ENCODE assay signal across 1 cellular context in the genomic region with DNA sequence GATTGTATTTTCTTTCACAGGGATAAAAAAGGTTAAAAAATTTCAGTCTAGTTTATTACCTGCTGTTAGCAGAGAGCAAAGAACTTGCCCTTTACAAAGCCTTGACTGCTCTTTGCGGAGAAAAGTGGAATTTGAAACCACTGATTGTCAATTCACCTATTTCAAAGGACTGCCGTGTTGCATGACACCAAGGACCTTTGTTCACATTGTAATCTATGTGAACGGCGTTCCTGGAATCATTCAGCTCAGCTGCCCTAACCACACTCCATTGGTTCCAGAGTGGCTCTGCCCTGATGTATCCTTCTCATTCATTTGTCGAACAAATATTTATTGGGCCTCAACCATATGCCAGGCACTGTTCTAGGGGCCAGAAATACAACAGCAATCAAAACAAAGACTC.
TF ChIP-seq lines count a peak whose summit lies in the region.

No MANE protein-coding gene starts in this region.

TF ChIP-seq in HepG2, 621 proteins besides CTCF, POLR2A, EP300 and RAD21 (continued from another document and continues in another):
- TF ChIP-seq, protein P1, sequence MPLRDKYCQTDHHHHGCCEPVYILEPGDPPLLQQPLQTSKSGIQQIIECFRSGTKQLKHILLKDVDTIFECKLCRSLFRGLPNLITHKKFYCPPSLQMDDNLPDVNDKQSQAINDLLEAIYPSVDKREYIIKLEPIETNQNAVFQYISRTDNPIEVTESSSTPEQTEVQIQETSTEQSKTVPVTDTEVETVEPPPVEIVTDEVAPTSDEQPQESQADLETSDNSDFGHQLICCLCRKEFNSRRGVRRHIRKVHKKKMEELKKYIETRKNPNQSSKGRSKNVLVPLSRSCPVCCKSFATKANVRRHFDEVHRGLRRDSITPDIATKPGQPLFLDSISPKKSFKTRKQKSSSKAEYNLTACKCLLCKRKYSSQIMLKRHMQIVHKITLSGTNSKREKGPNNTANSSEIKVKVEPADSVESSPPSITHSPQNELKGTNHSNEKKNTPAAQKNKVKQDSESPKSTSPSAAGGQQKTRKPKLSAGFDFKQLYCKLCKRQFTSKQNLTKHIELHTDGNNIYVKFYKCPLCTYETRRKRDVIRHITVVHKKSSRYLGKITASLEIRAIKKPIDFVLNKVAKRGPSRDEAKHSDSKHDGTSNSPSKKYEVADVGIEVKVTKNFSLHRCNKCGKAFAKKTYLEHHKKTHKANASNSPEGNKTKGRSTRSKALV (CRISPR knock-in tag; IDR thresholded peaks at IDR 0.05): no peak
- TF ChIP-seq ZNF703 (CRISPR knock-in tag; IDR thresholded peaks at IDR 0.05; ENCODE audit: borderline replicate concordance) (no peak), MED8 (CRISPR knock-in tag; IDR thresholded peaks at IDR 0.05; ENCODE audit: insufficient replicate concordance) (no peak), ZNF552 (CRISPR knock-in tag; IDR thresholded peaks at IDR 0.05; ENCODE audit: borderline replicate concordance) (no peak), KDM4B (CRISPR knock-in tag; IDR thresholded peaks at IDR 0.05) (no peak), SP2 (CRISPR knock-in tag; IDR thresholded peaks at IDR 0.05) (no peak), RBM22 (optimal IDR thresholded peaks at IDR 0.05; ENCODE audit: low read length) (no peak), SALL1 (CRISPR knock-in tag; IDR thresholded peaks at IDR 0.05) (peak; percentile 69; the same call in 1 of the 2 replicates), IRX3 (CRISPR knock-in tag; IDR thresholded peaks at IDR 0.05; ENCODE audit: borderline replicate concordance, low read depth) (no peak), ZSCAN20 (CRISPR knock-in tag; IDR thresholded peaks at IDR 0.05; ENCODE audit: borderline replicate concordance) (no peak), HDAC1 (CRISPR knock-in tag; IDR thresholded peaks at IDR 0.05) (peak; percentile 46), GTF3A (CRISPR knock-in tag; conservative IDR thresholded peaks at IDR 0.05) (no peak), MED1 (CRISPR knock-in tag; IDR thresholded peaks at IDR 0.05) (peak; percentile 70; the same call in 1 of the 2 replicates), ZNF337 (CRISPR knock-in tag; IDR thresholded peaks at IDR 0.05; ENCODE audit: borderline replicate concordance, low read depth) (no peak), ZNF546 (CRISPR knock-in tag; conservative IDR thresholded peaks at IDR 0.05) (no peak), HOXD1 (CRISPR knock-in tag; IDR thresholded peaks at IDR 0.05) (no peak), RBM39 (IDR thresholded peaks at IDR 0.05; ENCODE audit: low read depth, low read length, poor library complexity, severe bottlenecking) (no peak), ZNF282 (IDR thresholded peaks at IDR 0.05; ENCODE audit: partially characterized antibody) (no peak), THAP11 (CRISPR knock-in tag; IDR thresholded peaks at IDR 0.05) (no peak), KAT2B (IDR thresholded peaks at IDR 0.05; ENCODE audit: borderline replicate concordance, low read depth, low read length) (no peak), ARHGAP35 (CRISPR knock-in tag; IDR thresholded peaks at IDR 0.05; ENCODE audit: borderline replicate concordance) (no peak), ISL2 (CRISPR knock-in tag; IDR thresholded peaks at IDR 0.05) (peak; percentile 76), NCOA2 (CRISPR knock-in tag; IDR thresholded peaks at IDR 0.05) (peak; percentile 81), TBX2 (CRISPR knock-in tag; IDR thresholded peaks at IDR 0.05; ENCODE audit: borderline replicate concordance) (peak; percentile 70), MAF1 (CRISPR knock-in tag; IDR thresholded peaks at IDR 0.05; ENCODE audit: borderline replicate concordance) (no peak), ZKSCAN1 (IDR thresholded peaks at IDR 0.05; ENCODE audit: low read length) (no peak), ZNF30 (CRISPR knock-in tag; IDR thresholded peaks at IDR 0.05) (no peak), JUN (CRISPR knock-in tag; IDR thresholded peaks at IDR 0.05) (no peak), FOXP1 (IDR thresholded peaks at IDR 0.05) (no peak), FOXP1 (CRISPR knock-in tag; IDR thresholded peaks at IDR 0.05) (peak; percentile 21; the same call in 1 of the 2 replicates), TMF1 (CRISPR knock-in tag; IDR thresholded peaks at IDR 0.05; ENCODE audit: low read depth) (no peak), LCORL (IDR thresholded peaks at IDR 0.05) (no peak), LCORL (CRISPR knock-in tag; IDR thresholded peaks at IDR 0.05) (no peak), GATAD2A (CRISPR knock-in tag; IDR thresholded peaks at IDR 0.05) (peak; percentile 51)
- TF ChIP-seq, protein P2, sequence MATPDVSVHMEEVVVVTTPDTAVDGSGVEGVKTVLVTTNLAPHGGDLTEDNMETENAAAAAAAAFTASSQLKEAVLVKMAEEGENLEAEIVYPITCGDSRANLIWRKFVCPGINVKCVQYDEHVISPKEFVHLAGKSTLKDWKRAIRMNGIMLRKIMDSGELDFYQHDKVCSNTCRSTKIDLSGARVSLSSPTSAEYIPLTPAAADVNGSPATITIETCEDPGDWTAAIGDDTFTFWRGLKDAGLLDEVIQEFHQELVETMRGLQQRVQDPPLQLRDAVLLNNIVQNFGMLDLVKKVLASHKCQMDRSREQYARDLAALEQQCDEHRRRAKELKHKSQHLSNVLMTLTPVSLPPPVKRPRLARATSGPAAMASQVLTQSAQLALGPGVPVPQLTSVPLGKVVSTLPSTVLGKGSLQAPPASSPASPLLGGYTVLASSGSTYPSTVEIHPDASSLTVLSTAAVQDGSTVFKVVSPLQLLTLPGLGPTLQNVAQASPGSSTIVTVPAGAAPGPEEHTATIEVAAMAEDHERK (CRISPR knock-in tag; IDR thresholded peaks at IDR 0.05; ENCODE audit: low read depth): no peak
- TF ChIP-seq, protein P3, sequence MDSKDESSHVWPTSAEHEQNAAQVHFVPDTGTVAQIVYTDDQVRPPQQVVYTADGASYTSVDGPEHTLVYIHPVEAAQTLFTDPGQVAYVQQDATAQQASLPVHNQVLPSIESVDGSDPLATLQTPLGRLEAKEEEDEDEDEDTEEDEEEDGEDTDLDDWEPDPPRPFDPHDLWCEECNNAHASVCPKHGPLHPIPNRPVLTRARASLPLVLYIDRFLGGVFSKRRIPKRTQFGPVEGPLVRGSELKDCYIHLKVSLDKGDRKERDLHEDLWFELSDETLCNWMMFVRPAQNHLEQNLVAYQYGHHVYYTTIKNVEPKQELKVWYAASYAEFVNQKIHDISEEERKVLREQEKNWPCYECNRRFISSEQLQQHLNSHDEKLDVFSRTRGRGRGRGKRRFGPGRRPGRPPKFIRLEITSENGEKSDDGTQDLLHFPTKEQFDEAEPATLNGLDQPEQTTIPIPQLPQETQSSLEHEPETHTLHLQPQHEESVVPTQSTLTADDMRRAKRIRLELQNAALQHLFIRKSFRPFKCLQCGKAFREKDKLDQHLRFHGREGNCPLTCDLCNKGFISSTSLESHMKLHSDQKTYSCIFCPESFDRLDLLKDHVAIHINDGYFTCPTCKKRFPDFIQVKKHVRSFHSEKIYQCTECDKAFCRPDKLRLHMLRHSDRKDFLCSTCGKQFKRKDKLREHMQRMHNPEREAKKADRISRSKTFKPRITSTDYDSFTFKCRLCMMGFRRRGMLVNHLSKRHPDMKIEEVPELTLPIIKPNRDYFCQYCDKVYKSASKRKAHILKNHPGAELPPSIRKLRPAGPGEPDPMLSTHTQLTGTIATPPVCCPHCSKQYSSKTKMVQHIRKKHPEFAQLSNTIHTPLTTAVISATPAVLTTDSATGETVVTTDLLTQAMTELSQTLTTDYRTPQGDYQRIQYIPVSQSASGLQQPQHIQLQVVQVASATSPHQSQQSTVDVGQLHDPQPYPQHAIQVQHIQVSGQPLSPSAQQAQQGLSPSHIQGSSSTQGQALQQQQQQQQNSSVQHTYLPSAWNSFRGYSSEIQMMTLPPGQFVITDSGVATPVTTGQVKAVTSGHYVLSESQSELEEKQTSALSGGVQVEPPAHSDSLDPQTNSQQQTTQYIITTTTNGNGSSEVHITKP (CRISPR knock-in tag; IDR thresholded peaks at IDR 0.05; ENCODE audit: low read depth): no peak
- TF ChIP-seq, protein P4, sequence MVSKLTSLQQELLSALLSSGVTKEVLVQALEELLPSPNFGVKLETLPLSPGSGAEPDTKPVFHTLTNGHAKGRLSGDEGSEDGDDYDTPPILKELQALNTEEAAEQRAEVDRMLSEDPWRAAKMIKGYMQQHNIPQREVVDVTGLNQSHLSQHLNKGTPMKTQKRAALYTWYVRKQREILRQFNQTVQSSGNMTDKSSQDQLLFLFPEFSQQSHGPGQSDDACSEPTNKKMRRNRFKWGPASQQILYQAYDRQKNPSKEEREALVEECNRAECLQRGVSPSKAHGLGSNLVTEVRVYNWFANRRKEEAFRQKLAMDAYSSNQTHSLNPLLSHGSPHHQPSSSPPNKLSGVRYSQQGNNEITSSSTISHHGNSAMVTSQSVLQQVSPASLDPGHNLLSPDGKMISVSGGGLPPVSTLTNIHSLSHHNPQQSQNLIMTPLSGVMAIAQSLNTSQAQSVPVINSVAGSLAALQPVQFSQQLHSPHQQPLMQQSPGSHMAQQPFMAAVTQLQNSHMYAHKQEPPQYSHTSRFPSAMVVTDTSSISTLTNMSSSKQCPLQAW (CRISPR knock-in tag; IDR thresholded peaks at IDR 0.05): peak; percentile 44; the same call in 1 of the 2 replicates
- TF ChIP-seq, protein P5, sequence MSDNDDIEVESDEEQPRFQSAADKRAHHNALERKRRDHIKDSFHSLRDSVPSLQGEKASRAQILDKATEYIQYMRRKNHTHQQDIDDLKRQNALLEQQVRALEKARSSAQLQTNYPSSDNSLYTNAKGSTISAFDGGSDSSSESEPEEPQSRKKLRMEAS (IDR thresholded peaks at IDR 0.05): no peak
- TF ChIP-seq, protein P6, sequence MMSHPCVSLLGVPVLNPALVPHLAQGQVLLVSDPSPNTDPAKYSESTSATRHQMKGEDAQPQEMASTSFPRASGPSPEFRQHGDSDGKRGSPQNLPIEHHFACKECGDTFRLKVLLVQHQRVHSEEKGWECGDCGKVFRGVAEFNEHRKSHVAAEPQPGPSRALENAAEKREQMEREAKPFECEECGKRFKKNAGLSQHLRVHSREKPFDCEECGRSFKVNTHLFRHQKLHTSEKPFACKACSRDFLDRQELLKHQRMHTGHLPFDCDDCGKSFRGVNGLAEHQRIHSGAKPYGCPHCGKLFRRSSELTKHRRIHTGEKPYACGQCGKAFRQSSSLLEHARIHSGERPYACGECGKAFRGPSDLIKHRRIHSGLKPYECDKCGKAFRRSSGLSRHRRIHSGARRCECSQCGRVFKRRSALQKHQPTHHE (CRISPR knock-in tag; IDR thresholded peaks at IDR 0.05; ENCODE audit: borderline replicate concordance): no peak
- TF ChIP-seq, protein P7, sequence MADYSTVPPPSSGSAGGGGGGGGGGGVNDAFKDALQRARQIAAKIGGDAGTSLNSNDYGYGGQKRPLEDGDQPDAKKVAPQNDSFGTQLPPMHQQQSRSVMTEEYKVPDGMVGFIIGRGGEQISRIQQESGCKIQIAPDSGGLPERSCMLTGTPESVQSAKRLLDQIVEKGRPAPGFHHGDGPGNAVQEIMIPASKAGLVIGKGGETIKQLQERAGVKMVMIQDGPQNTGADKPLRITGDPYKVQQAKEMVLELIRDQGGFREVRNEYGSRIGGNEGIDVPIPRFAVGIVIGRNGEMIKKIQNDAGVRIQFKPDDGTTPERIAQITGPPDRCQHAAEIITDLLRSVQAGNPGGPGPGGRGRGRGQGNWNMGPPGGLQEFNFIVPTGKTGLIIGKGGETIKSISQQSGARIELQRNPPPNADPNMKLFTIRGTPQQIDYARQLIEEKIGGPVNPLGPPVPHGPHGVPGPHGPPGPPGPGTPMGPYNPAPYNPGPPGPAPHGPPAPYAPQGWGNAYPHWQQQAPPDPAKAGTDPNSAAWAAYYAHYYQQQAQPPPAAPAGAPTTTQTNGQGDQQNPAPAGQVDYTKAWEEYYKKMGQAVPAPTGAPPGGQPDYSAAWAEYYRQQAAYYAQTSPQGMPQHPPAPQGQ (CRISPR knock-in tag; IDR thresholded peaks at IDR 0.05; ENCODE audit: borderline replicate concordance): no peak
- TF ChIP-seq, protein P8, sequence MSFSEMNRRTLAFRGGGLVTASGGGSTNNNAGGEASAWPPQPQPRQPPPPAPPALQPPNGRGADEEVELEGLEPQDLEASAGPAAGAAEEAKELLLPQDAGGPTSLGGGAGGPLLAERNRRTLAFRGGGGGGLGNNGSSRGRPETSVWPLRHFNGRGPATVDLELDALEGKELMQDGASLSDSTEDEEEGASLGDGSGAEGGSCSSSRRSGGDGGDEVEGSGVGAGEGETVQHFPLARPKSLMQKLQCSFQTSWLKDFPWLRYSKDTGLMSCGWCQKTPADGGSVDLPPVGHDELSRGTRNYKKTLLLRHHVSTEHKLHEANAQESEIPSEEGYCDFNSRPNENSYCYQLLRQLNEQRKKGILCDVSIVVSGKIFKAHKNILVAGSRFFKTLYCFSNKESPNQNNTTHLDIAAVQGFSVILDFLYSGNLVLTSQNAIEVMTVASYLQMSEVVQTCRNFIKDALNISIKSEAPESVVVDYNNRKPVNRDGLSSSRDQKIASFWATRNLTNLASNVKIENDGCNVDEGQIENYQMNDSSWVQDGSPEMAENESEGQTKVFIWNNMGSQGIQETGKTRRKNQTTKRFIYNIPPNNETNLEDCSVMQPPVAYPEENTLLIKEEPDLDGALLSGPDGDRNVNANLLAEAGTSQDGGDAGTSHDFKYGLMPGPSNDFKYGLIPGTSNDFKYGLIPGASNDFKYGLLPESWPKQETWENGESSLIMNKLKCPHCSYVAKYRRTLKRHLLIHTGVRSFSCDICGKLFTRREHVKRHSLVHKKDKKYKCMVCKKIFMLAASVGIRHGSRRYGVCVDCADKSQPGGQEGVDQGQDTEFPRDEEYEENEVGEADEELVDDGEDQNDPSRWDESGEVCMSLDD (CRISPR knock-in tag; IDR thresholded peaks at IDR 0.05; ENCODE audit: borderline replicate concordance): no peak
- TF ChIP-seq, protein P9, sequence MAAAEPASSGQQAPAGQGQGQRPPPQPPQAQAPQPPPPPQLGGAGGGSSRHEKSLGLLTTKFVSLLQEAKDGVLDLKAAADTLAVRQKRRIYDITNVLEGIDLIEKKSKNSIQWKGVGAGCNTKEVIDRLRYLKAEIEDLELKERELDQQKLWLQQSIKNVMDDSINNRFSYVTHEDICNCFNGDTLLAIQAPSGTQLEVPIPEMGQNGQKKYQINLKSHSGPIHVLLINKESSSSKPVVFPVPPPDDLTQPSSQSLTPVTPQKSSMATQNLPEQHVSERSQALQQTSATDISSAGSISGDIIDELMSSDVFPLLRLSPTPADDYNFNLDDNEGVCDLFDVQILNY (CRISPR knock-in tag; conservative IDR thresholded peaks at IDR 0.05): no peak
- TF ChIP-seq, protein P10, sequence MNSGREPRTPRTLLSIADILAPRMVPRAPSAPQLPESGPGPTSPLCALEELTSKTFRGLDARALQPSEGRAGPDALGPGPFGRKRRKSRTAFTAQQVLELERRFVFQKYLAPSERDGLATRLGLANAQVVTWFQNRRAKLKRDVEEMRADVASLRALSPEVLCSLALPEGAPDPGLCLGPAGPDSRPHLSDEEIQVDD (CRISPR knock-in tag; IDR thresholded peaks at IDR 0.05; ENCODE audit: borderline replicate concordance): no peak
- TF ChIP-seq, protein P11, sequence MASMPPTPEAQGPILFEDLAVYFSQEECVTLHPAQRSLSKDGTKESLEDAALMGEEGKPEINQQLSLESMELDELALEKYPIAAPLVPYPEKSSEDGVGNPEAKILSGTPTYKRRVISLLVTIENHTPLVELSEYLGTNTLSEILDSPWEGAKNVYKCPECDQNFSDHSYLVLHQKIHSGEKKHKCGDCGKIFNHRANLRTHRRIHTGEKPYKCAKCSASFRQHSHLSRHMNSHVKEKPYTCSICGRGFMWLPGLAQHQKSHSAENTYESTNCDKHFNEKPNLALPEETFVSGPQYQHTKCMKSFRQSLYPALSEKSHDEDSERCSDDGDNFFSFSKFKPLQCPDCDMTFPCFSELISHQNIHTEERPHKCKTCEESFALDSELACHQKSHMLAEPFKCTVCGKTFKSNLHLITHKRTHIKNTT (CRISPR knock-in tag; IDR thresholded peaks at IDR 0.05): no peak
